ENCODE assay signal across 9 cellular contexts in genomic region chrX:112840382-112841113, GRCh38. TPM values are rescaled to one million over a fixed set of nuclear protein-coding genes. Genes with fewer than 3 reads are reported as not detected.
DNase-seq lines count a peak whose midpoint lies in the region; ATAC-seq, FAIRE-seq and TF ChIP-seq lines count a peak whose summit lies in the region.
"Had no signal": no experiment of that assay in that cellular context is flagged by ENCODE, and none has a peak within 500 bp of the region (broad histone marks: within the 10 kb centered on the region; RNA-seq: fewer than 3 reads in every experiment).

Gene AMOT, minus strand, starts transcription at chrX:112840831. Its CDS starts 17,705 bp downstream, at chrX:112823126.

- peak; percentile 66 for ATAC-seq in GM21619 (IDR thresholded peaks at IDR 0.05; ENCODE audit: unreplicated experiment)
- peak; percentile 89 to 95 (median 90) for ATAC-seq in pancreas

- H3K36me3 Mint-ChIP-seq in activated naive CD8-positive, alpha-beta T cell treated with anti-CD3 and anti-CD28 coated beads for 36 hours: no peaks in the 10 kb centered on the region
- peaks cover 7% of the 10 kb centered on the region for H3K36me3 Mint-ChIP-seq in type B pancreatic cell

- H3K4me3 ChIP-seq in KMS-11 (IDR thresholded peaks at IDR 0.05; ENCODE audit: insufficient read depth, low read depth, low read length): no peak within 1 kb of the TSS
- H3K4me3 ChIP-seq in SK-N-SH (ENCODE audit: low read depth in 2 of 2, low read length in 1 of 2): peak within 1 kb of the TSS; percentile 59 to 66
- peak within 1 kb of the TSS; percentile 33 to 68 (median 53) for H3K4me3 ChIP-seq in pancreas

- H3K4me2 ChIP-seq in KMS-11: peak within 1 kb of the TSS; percentile 66; the same call in 1 of the 2 replicates
- peak within 1 kb of the TSS; percentile 78 for H3K4me2 ChIP-seq in SK-N-SH

- 3% methylated on average over 42 of the region's 49 CpGs for WGBS in SK-N-SH (ENCODE audit: low lambda C conversion rate)
- WGBS in pancreas, 2 donors: 1 to 15% methylated on average over 40 to 49 of the region's 49 CpGs

- TF ChIP-seq CTCF in KMS-11 (conservative IDR thresholded peaks at IDR 0.05; ENCODE audit: low read depth, low read length): no peak
- no peak for TF ChIP-seq CTCF in SK-N-SH (IDR thresholded peaks at IDR 0.05)
- TF ChIP-seq CTCF in pancreas (IDR thresholded peaks at IDR 0.05): no peak
- no peak for TF ChIP-seq CTCF in type B pancreatic cell (conservative IDR thresholded peaks at IDR 0.05)

- H3K27me3 Mint-ChIP-seq in activated naive CD8-positive, alpha-beta T cell treated with anti-CD3 and anti-CD28 coated beads for 36 hours: peaks cover 5% of the 10 kb centered on the region
- H3K27me3 Mint-ChIP-seq in type B pancreatic cell: no peaks in the 10 kb centered on the region

- H3K79me2 ChIP-seq in KMS-11 (ENCODE audit: insufficient read depth, low read depth) (no peaks in the 10 kb centered on the region), SK-N-SH (ENCODE audit: insufficient read depth) (no peaks in the 10 kb centered on the region; the same call in 1 of the 2 replicates)

- peak within 1 kb of the TSS; percentile 62 for H3K27ac Mint-ChIP-seq in activated naive CD8-positive, alpha-beta T cell treated with anti-CD3 and anti-CD28 coated beads for 36 hours
- peak within 1 kb of the TSS; percentile 97 for H3K27ac Mint-ChIP-seq in type B pancreatic cell

- intact Hi-C loops in cardiac septum (cut with DNase I) (no loop called here), pancreas (cut with DNase I) (no loop called here)

- peaks cover 8% of the 10 kb centered on the region for H3K4me1 Mint-ChIP-seq in activated naive CD8-positive, alpha-beta T cell treated with anti-CD3 and anti-CD28 coated beads for 36 hours
- H3K4me1 Mint-ChIP-seq in type B pancreatic cell (ENCODE audit: unreplicated experiment): peaks cover 61% of the 10 kb centered on the region

- FAIRE-seq in pancreas (lab: Jason Lieb, UNC): no peak
- FAIRE-seq: colon had no signal

- no peaks in the 10 kb centered on the region for H3K27me3 ChIP-seq in KMS-11 (ENCODE audit: insufficient read depth, low read depth)
- H3K27me3 ChIP-seq in SK-N-SH (ENCODE audit: insufficient read depth): no peaks in the 10 kb centered on the region
- H3K27me3 ChIP-seq in pancreas: peaks cover 0 to 9% (median 2%) of the 10 kb centered on the region in 4 donors

- no peaks in the 10 kb centered on the region for H3K36me3 ChIP-seq in KMS-11 (ENCODE audit: insufficient read depth)
- H3K36me3 ChIP-seq in SK-N-SH (replicated peaks in 1 of 2; ENCODE audit: control insufficient read depth in 1 of 2, insufficient read depth in 2 of 2, low read length in 1 of 2): no peaks in the 10 kb centered on the region
- no peaks in the 10 kb centered on the region for H3K36me3 ChIP-seq in pancreas

- peak within 1 kb of the TSS; percentile 83 for H2AFZ ChIP-seq in KMS-11 (ENCODE audit: low read depth)
- peak within 1 kb of the TSS; percentile 90 for H2AFZ ChIP-seq in SK-N-SH (ENCODE audit: low read depth)

- no peaks in the 10 kb centered on the region for H3K9me2 ChIP-seq in SK-N-SH

- DNase-seq in DMS 273 treated with DMSO at 0.1 percent for 48 hours (lab: John Stamatoyannopoulos, UW) (peak; percentile 32), SK-N-SH (peak; percentile 83), cardiac septum (ENCODE audit: low spot score) (peak; percentile 87), pancreas (peak; percentile 60 to 84 (median 76)), type B pancreatic cell (ENCODE audit: extremely low spot score, unreplicated experiment) (peak; percentile 92)
- DNase-seq in activated naive CD8-positive, alpha-beta T cell treated with anti-CD3 and anti-CD28 coated beads for 36 hours: peak; percentile 58

- H3K9me3 Mint-ChIP-seq in activated naive CD8-positive, alpha-beta T cell treated with anti-CD3 and anti-CD28 coated beads for 36 hours: no peaks in the 10 kb centered on the region
- peaks cover 3% of the 10 kb centered on the region for H3K9me3 Mint-ChIP-seq in type B pancreatic cell

- H3K9ac ChIP-seq in KMS-11 (no peak within 1 kb of the TSS), SK-N-SH (peak within 1 kb of the TSS; percentile 53; the same call in 1 of the 2 replicates)

- H3F3A ChIP-seq in SK-N-SH (replicated peaks; ENCODE audit: insufficient read depth): no peaks in the 10 kb centered on the region

- no peak for TF ChIP-seq RAD21 in SK-N-SH (IDR thresholded peaks at IDR 0.05; ENCODE audit: low read length)

- H3K9me3 ChIP-seq in SK-N-SH (no peaks in the 10 kb centered on the region), pancreas (no peaks in the 10 kb centered on the region)

- CTCF ChIA-PET in SK-N-SH (lab: Yijun Ruan, JAX): interaction anchor here (1.6 to 3.3 kb wide), 2 partner anchors 12 to 109 kb away, joined by 3 to 10 read pairs; no protein-coding TSS in a partner anchor

- H4K20me1 ChIP-seq in KMS-11 (ENCODE audit: insufficient read depth) (no peaks in the 10 kb centered on the region), SK-N-SH (ENCODE audit: insufficient read depth) (no peaks in the 10 kb centered on the region)

- no peak within 1 kb of the TSS for H3K27ac ChIP-seq in KMS-11
- peak within 1 kb of the TSS; percentile 57 to 78 for H3K27ac ChIP-seq in SK-N-SH (ENCODE audit: low read depth in 2 of 2, low read length in 1 of 2)
- peak within 1 kb of the TSS; percentile 19 to 82 (median 64) for H3K27ac ChIP-seq in pancreas

- no peak for TF ChIP-seq EP300 in SK-N-SH (IDR thresholded peaks at IDR 0.05; ENCODE audit: borderline replicate concordance in 1 of 2, low read depth in 1 of 2, low read length in 1 of 2)

- POLR2A ChIA-PET in SK-N-SH (lab: Yijun Ruan, JAX): no interaction called here

- peak within 1 kb of the TSS; percentile 83 for H3K4me3 Mint-ChIP-seq in activated naive CD8-positive, alpha-beta T cell treated with anti-CD3 and anti-CD28 coated beads for 36 hours
- peak within 1 kb of the TSS; percentile 96 for H3K4me3 Mint-ChIP-seq in type B pancreatic cell

- H3K4me1 ChIP-seq in KMS-11 (ENCODE audit: low read depth, poor library complexity, severe bottlenecking): no peaks in the 10 kb centered on the region
- H3K4me1 ChIP-seq in SK-N-SH (ENCODE audit: control insufficient read depth in 1 of 2, insufficient read depth in 2 of 2, low read depth in 1 of 2, low read length in 1 of 2): no peaks in the 10 kb centered on the region
- no peaks in the 10 kb centered on the region for H3K4me1 ChIP-seq in pancreas

TF ChIP-seq in SK-N-SH, 30 proteins besides CTCF, POLR2A, EP300 and RAD21 (continues in another document):
- TF ChIP-seq REST (IDR thresholded peaks at IDR 0.05; ENCODE audit: low read depth, low read length) (no peak), TEAD4 (IDR thresholded peaks at IDR 0.05; ENCODE audit: borderline replicate concordance, insufficient read depth) (no peak), USF2 (IDR thresholded peaks at IDR 0.05; ENCODE audit: borderline replicate concordance, low read depth, low read length) (no peak), SMC3 (IDR thresholded peaks at IDR 0.05; ENCODE audit: low read depth, low read length) (no peak), CHD2 (IDR thresholded peaks at IDR 0.05; ENCODE audit: low read length, partially characterized antibody) (no peak), MXI1 (IDR thresholded peaks at IDR 0.05; ENCODE audit: low read depth, low read length) (0 out of 2 replicates have a peak, but pooled peaks have one; percentile 9), GABPA (IDR thresholded peaks at IDR 0.05; ENCODE audit: low read depth) (no peak), RCOR1 (IDR thresholded peaks at IDR 0.05; ENCODE audit: low read length) (no peak), EZH2phosphoT487 (IDR thresholded peaks at IDR 0.05; ENCODE audit: borderline replicate concordance, low read depth) (no peak), MAX (IDR thresholded peaks at IDR 0.05; ENCODE audit: low read depth) (0 out of 2 replicates have a peak, but pooled peaks have one; percentile 2)

RNA-seq across cellular contexts. Expression of gene AMOT, which starts in this region (rescaled TPM):
- 3.4 and 3.8 TPM in 2 replicates for polyA plus RNA-seq in SK-N-SH (2012; rRNA removed)
- 2.5 and 2.9 TPM in 2 replicates for polyA plus RNA-seq in SK-N-SH (2012; cell fraction: cytosol; rRNA removed)
- 4.7 and 4.9 TPM in 2 replicates for polyA plus RNA-seq in SK-N-SH (2012; cell fraction: nucleus; rRNA removed)
- 1 to 10 TPM; 2.0 to 2.3 TPM for total RNA-seq in activated naive CD8-positive, alpha-beta T cell treated with anti-CD3 and anti-CD28 coated beads for 36 hours
- 6.4 TPM for total RNA-seq in cardiac septum
- total RNA-seq in pancreas: 10 to 100 TPM in 1 of 6 donors, 1 to 10 TPM in 5; 4.5 to 14.4 (median 5.7) TPM
- polyA plus RNA-seq in pancreas: 1 to 10 TPM; 1.1 to 2.8 TPM
- total RNA-seq in type B pancreatic cell (ENCODE audit: low replicate concordance): 235 and 507 TPM in 2 replicates

Comparison
In these comparisons a context has a peak if more than half of its experiments do, and no peak if none do; other contexts are left out.
1. RNA of gene AMOT (total RNA-seq): 235 to 507 TPM in type B pancreatic cell; 6.4 TPM in cardiac septum (single experiment), 4.5 to 14.4 TPM in pancreas and 2.0 to 2.3 TPM in activated naive CD8-positive, alpha-beta T cell treated with anti-CD3 and anti-CD28 coated beads for 36 hours; every median in the first group is over 10 times any median in the second.
2. DNase-seq: peak in every context shown above with its lines; median percentile 92 in type B pancreatic cell; 87 in cardiac septum; 83 in SK-N-SH; 76 in pancreas; 58 in activated naive CD8-positive, alpha-beta T cell treated with anti-CD3 and anti-CD28 coated beads for 36 hours; 32 in DMS 273 treated with DMSO at 0.1 percent for 48 hours.